In the genomic region with DNA sequence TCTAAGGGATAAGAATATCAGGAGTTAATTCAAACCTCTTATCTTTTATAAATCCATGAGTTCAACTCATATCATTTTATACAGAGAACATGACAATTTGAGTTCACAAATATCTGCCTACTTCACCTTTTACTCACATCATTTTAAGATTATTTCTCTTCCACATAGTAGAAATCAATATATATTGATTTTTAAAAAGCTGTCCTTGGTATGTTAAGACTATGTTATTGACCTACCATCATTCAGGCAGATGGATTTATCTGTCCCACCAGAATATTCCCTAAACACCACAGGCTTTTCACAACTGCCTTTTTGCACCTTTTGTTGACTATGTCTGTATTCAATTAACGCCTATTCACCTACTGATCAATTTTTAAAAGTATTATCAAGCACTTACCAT, we compare ENCODE assay signal across 28 cellular contexts. TPM values are rescaled to one million over a fixed set of nuclear protein-coding genes. Genes with fewer than 3 reads are reported as not detected.
DNase-seq lines count a peak whose midpoint lies in the region; ATAC-seq, FAIRE-seq and TF ChIP-seq lines count a peak whose summit lies in the region.
"Had no signal": no experiment of that assay in that cellular context is flagged by ENCODE, and none has a peak within 500 bp of the region (broad histone marks: within the 10 kb centered on the region; RNA-seq: fewer than 3 reads in every experiment).

No MANE protein-coding gene starts in this region.

- H3K9me2 ChIP-seq in OCI-LY1 (ENCODE audit: low read depth, low read length): no peaks in the 10 kb centered on the region

- no peak for TF ChIP-seq RAD21 in GM12878 (IDR thresholded peaks at IDR 0.05; ENCODE audit: insufficient read depth, low read depth, low read length)

- intact Hi-C loops in CD4-positive, alpha-beta T cell (cut with DNase I, micrococcal nuclease): no loop called here
- intact Hi-C loops in GM12878 (cut with micrococcal nuclease; ENCODE audit: unreplicated experiment): loop anchor here (5.0 kb wide), 1 partner anchor 94 kb away; no protein-coding TSS in a partner anchor

- H3K27me3 ChIP-seq in CD4-positive, alpha-beta T cell (ENCODE audit: control insufficient read depth, insufficient read depth, low read length): no peaks in the 10 kb centered on the region
- no peaks in the 10 kb centered on the region for H3K27me3 ChIP-seq in OCI-LY1 (ENCODE audit: insufficient read depth, low read length)
- H3K27me3 ChIP-seq in GM12878 (replicated peaks in 1 of 2; ENCODE audit: control insufficient read depth in 2 of 2, insufficient read depth in 2 of 2, low read length in 1 of 2): no peaks in the 10 kb centered on the region
- H3K27me3 ChIP-seq: BE2C, SJCRH30 had no signal

- H3K9ac ChIP-seq in OCI-LY1 (ENCODE audit: low read length) (peak overlapping the region; percentile 51), GM12878 (ENCODE audit: control insufficient read depth, insufficient read depth, low read length) (no peak overlapping the region)
- H3K9ac ChIP-seq: GM23248, KMS-11 had no signal

- no peak for TF ChIP-seq CTCF in CD4-positive, alpha-beta T cell (IDR thresholded peaks at IDR 0.05)
- TF ChIP-seq CTCF in OCI-LY1 (IDR thresholded peaks at IDR 0.05; ENCODE audit: low read length) (no peak), GM12878 (IDR thresholded peaks at IDR 0.05 in 2 of 3, conservative IDR thresholded peaks at IDR 0.05 in 1 of 3; ENCODE audit: control insufficient read depth in 2 of 3, extremely low read depth in 1 of 3, insufficient read depth in 1 of 3, low read depth in 3 of 3, low read length in 3 of 3) (no peak), progenitor cell of endocrine pancreas (IDR thresholded peaks at IDR 0.05; ENCODE audit: unreplicated experiment) (no peak)

- FAIRE-seq in GM12878 (lab: Jason Lieb, UNC): no peak
- FAIRE-seq: A204.1, RCC 7860 had no signal

- H3K36me3 Mint-ChIP-seq in CD4-positive, alpha-beta T cell (ENCODE audit: low read depth): peaks cover 88% of the 10 kb centered on the region
- H3K36me3 Mint-ChIP-seq in progenitor cell of endocrine pancreas (ENCODE audit: insufficient read depth): peaks cover 35% of the 10 kb centered on the region

- H3K27ac ChIP-seq in CD4-positive, alpha-beta T cell (ENCODE audit: low read depth, low read length): no peak overlapping the region
- H3K27ac ChIP-seq in OCI-LY1 (ENCODE audit: low read depth, low read length, poor library complexity, severe bottlenecking) (peak overlapping the region; percentile 97), GM12878 (ENCODE audit: control insufficient read depth, insufficient read depth) (peak overlapping the region; percentile 94; the same call in 1 of the 2 replicates)
- H3K27ac ChIP-seq: GM23248, HL-60, KMS-11, SJCRH30 had no signal

- H3K4me3 ChIP-seq in OCI-LY1 (ENCODE audit: low read depth, low read length, poor library complexity, severe bottlenecking) (peak overlapping the region; percentile 53), GM12878 (no peak overlapping the region)
- H3K4me3 ChIP-seq: GM23248, HAP-1, SJCRH30 had no signal

- SMC1A ChIA-PET in GM12878 (lab: Charles Lee; ENCODE audit: uncharacterized antibody, unreplicated experiment): interaction anchor here (0.6 to 4.1 kb wide), 17 partner anchors 9 to 97 kb away, joined by 3 to 42 read pairs (median 6); partner anchors contain the start of genes CEPT1 and DRAM2

- RAD21 ChIA-PET in GM12878 (lab: Charles Lee; ENCODE audit: unreplicated experiment): interaction anchor here (1.1 to 3.7 kb wide), 7 partner anchors 15 to 97 kb away, joined by 5 to 35 read pairs (median 8); partner anchors contain the start of genes CEPT1 and DRAM2

- no TSS peak for BruUV-seq in GM12878 (replicated peaks; lab: Mats Ljungman, UMichigan)

- H3K4me2 ChIP-seq in OCI-LY1 (ENCODE audit: low read length): peak overlapping the region; percentile 63
- 0 out of 2 replicates have a peak overlapping the region, but pooled peaks have one; percentile 60 for H3K4me2 ChIP-seq in GM12878 (ENCODE audit: control insufficient read depth, insufficient read depth)
- H3K4me2 ChIP-seq: KMS-11 had no signal

- in situ Hi-C loops in GM12878 (cut with MboI): no loop called here

- H4K20me1 ChIP-seq in OCI-LY1 (ENCODE audit: insufficient read depth, low read length) (no peaks in the 10 kb centered on the region), GM12878 (ENCODE audit: control insufficient read depth, insufficient read depth) (no peaks in the 10 kb centered on the region)

- H3K27me3 Mint-ChIP-seq in CD4-positive, alpha-beta T cell: no peaks in the 10 kb centered on the region
- H3K27me3 Mint-ChIP-seq in progenitor cell of endocrine pancreas: no peaks in the 10 kb centered on the region
- no peaks in the 10 kb centered on the region for H3K27me3 Mint-ChIP-seq in stimulated activated naive CD8-positive, alpha-beta T cell treated with anti-CD3 and anti-CD28 coated beads, Interleukin-15, amount 100 ng/mL, for 72 hours
- H3K27me3 Mint-ChIP-seq: CD4-positive, CD25-positive, alpha-beta regulatory T cell had no signal

- H3K4me1 Mint-ChIP-seq in CD4-positive, alpha-beta T cell (ENCODE audit: low read depth): peaks cover 43% of the 10 kb centered on the region
- peaks cover 17% of the 10 kb centered on the region for H3K4me1 Mint-ChIP-seq in progenitor cell of endocrine pancreas (ENCODE audit: low read depth)
- H3K4me1 Mint-ChIP-seq in stimulated activated naive CD8-positive, alpha-beta T cell treated with anti-CD3 and anti-CD28 coated beads, Interleukin-15, amount 100 ng/mL, for 72 hours: peaks cover 27% of the 10 kb centered on the region

- H3K27ac Mint-ChIP-seq in CD4-positive, alpha-beta T cell: peak overlapping the region; percentile 16
- peak overlapping the region; percentile 5 for H3K27ac Mint-ChIP-seq in progenitor cell of endocrine pancreas
- no peak overlapping the region for H3K27ac Mint-ChIP-seq in stimulated activated naive CD8-positive, alpha-beta T cell treated with anti-CD3 and anti-CD28 coated beads, Interleukin-15, amount 100 ng/mL, for 72 hours

- H3K9me3 Mint-ChIP-seq in CD4-positive, alpha-beta T cell: no peaks in the 10 kb centered on the region
- peaks cover 3% of the 10 kb centered on the region for H3K9me3 Mint-ChIP-seq in progenitor cell of endocrine pancreas (ENCODE audit: low read depth)
- H3K9me3 Mint-ChIP-seq in stimulated activated naive CD8-positive, alpha-beta T cell treated with anti-CD3 and anti-CD28 coated beads, Interleukin-15, amount 100 ng/mL, for 72 hours: no peaks in the 10 kb centered on the region
- H3K9me3 Mint-ChIP-seq: CD4-positive, CD25-positive, alpha-beta regulatory T cell had no signal

- H3K9me3 ChIP-seq in CD4-positive, alpha-beta T cell (ENCODE audit: control insufficient read depth, low read length): no peaks in the 10 kb centered on the region
- no peaks in the 10 kb centered on the region for H3K9me3 ChIP-seq in OCI-LY1 (ENCODE audit: low read length)
- no peaks in the 10 kb centered on the region for H3K9me3 ChIP-seq in GM12878 (replicated peaks; ENCODE audit: control insufficient read depth, insufficient read depth, low read length)
- H3K9me3 ChIP-seq: BE2C, HAP-1, SJCRH30 had no signal

- no peak overlapping the region for H3K4me3 Mint-ChIP-seq in CD4-positive, alpha-beta T cell
- no peak overlapping the region for H3K4me3 Mint-ChIP-seq in progenitor cell of endocrine pancreas (ENCODE audit: low read depth)
- H3K4me3 Mint-ChIP-seq in stimulated activated naive CD8-positive, alpha-beta T cell treated with anti-CD3 and anti-CD28 coated beads, Interleukin-15, amount 100 ng/mL, for 72 hours: no peak overlapping the region
- H3K4me3 Mint-ChIP-seq: CD4-positive, CD25-positive, alpha-beta regulatory T cell had no signal

- no peak for DNase-seq in CD4-positive, alpha-beta T cell
- DNase-seq in GM12878 (ENCODE audit: low read depth, low spot score): no peak
- no peak for DNase-seq in progenitor cell of endocrine pancreas (ENCODE audit: low spot score, unreplicated experiment)
- no peak for DNase-seq in AML-193 (lab: John Stamatoyannopoulos, UW)
- DNase-seq in stimulated activated naive CD8-positive, alpha-beta T cell treated with anti-CD3 and anti-CD28 coated beads, Interleukin-15, Interleukin-2, amounts not matched to agents 100 U/mL and 50 U/mL, for 24 hours: no peak
- no peak for DNase-seq in stimulated activated naive CD8-positive, alpha-beta T cell treated with anti-CD3 and anti-CD28 coated beads, Interleukin-15, amount 100 ng/mL, for 72 hours
- DNase-seq: BE2C; CD4-positive, CD25-positive, alpha-beta regulatory T cell; COR-L47; DMS 273 treated with DMSO at 0.1 percent for 48 hours; DMS79 treated with DMSO at 0.1 percent for 48 hours; GM23248; NCI-H1105; NCI-H146; NCI-H2029; NCI-H226; NCI-H510A treated with DMSO at 0.1 percent for 48 hours; NCI-H748 treated with DMSO at 0.1 percent for 48 hours; NK-92 treated with Interleukin-12 subunit alpha and Interleukin-12 subunit beta, amount 100 ng/mL, for 24 hours; OCI-M1; SJCRH30 had no signal

- TF ChIP-seq EP300 in GM12878 (IDR thresholded peaks at IDR 0.05; ENCODE audit: borderline replicate concordance in 1 of 2, control insufficient read depth in 1 of 2, low read depth in 2 of 2, low read length in 2 of 2): no peak

- CTCF ChIA-PET in CD4-positive, alpha-beta T cell (lab: Charles Lee): interaction anchor here (1.7 kb wide), 1 partner anchor 96 kb away, joined by 3 read pairs; no protein-coding TSS in a partner anchor
- CTCF ChIA-PET in GM12878 (lab: Yijun Ruan, JAX): interaction anchor here (0.6 to 2.7 kb wide), 8 partner anchors 10 to 712 kb away, joined by 3 to 11 read pairs (median 3); no protein-coding TSS in a partner anchor

- WGBS in GM12878 (ENCODE audit: insufficient coverage, insufficient replicate concordance, low lambda C conversion rate, missing lambda C conversion rate): 100% methylated on average over 1 of the region's 1 CpG

- POLR2A ChIA-PET in CD4-positive, alpha-beta T cell (lab: Charles Lee): no interaction called here
- POLR2A ChIA-PET in GM12878 (lab: Charles Lee): interaction anchor here (1.2 to 2.3 kb wide), 3 partner anchors 14 to 66 kb away, joined by 3 to 20 read pairs (median 3); partner anchors contain the start of genes CEPT1 and DRAM2

- no peak for TF ChIP-seq POLR2A in GM12878 (IDR thresholded peaks at IDR 0.05; ENCODE audit: low read depth, low read length)

- no peak for ATAC-seq in CD4-positive, alpha-beta T cell (ENCODE audit: poor library complexity)
- ATAC-seq in GM12878 (no peak), GM21528 (IDR thresholded peaks at IDR 0.05; ENCODE audit: low FRiP score, unreplicated experiment) (no peak)
- ATAC-seq in stimulated activated naive CD8-positive, alpha-beta T cell treated with anti-CD3 and anti-CD28 coated beads, Interleukin-15, Interleukin-2, amounts not matched to agents 100 U/mL and 50 U/mL, for 24 hours: no peak
- no peak for ATAC-seq in stimulated activated naive CD8-positive, alpha-beta T cell treated with anti-CD3 and anti-CD28 coated beads, Interleukin-15, amount 100 ng/mL, for 72 hours

- H3K36me3 ChIP-seq in OCI-LY1 (ENCODE audit: insufficient read depth, low read length) (peaks cover 71% of the 10 kb centered on the region), GM12878 (ENCODE audit: control insufficient read depth in 2 of 2, insufficient read depth in 2 of 2, low read length in 1 of 2) (peaks cover 0 to 29% of the 10 kb centered on the region in 2 experiments; a peak in 2 of 4 replicates)

- H3K4me1 ChIP-seq in OCI-LY1 (ENCODE audit: insufficient read depth, low read length, severe bottlenecking) (peaks cover 52% of the 10 kb centered on the region), GM12878 (ENCODE audit: control insufficient read depth, insufficient read depth, low read length) (peaks cover 26% of the 10 kb centered on the region)
- H3K4me1 ChIP-seq: BE2C, SJCRH30 had no signal

- peaks cover 19% of the 10 kb centered on the region for H3F3A ChIP-seq in OCI-LY1 (ENCODE audit: insufficient read depth, low read length)

- H2AFZ ChIP-seq in OCI-LY1 (ENCODE audit: low read length) (no peak overlapping the region), GM12878 (ENCODE audit: control insufficient read depth, low read depth, low read length) (no peak overlapping the region)
- H2AFZ ChIP-seq: GM23248 had no signal

- H3K79me2 ChIP-seq in OCI-LY1 (ENCODE audit: insufficient read depth, low read length): peaks cover 10% of the 10 kb centered on the region
- peaks cover 7% of the 10 kb centered on the region for H3K79me2 ChIP-seq in GM12878 (ENCODE audit: control insufficient read depth, insufficient read depth, low read length)

RNA-seq across cellular contexts. Expression of gene DRAM2, which starts 13.5 kb away (rescaled TPM):
- 10 to 100 TPM; 35.7 to 38.7 TPM for total RNA-seq in CD4-positive, alpha-beta T cell
- total RNA-seq in GM12878 (2013; cell fraction: nucleolus; rRNA removed): 151 and 152 TPM in 2 replicates
- 76.0 and 80.9 TPM in 2 replicates for total RNA-seq in GM12878 (2014; rRNA removed)
- 56.6 and 60.3 TPM in 2 replicates for total RNA-seq in GM12878 (2014; rRNA removed; fragmentation: Illumina TruSeq; extraction: Trizol)
- 39.1 and 45.3 TPM in 2 replicates for total RNA-seq in GM12878 (2021)
- 76.4 TPM for polyA plus RNA-seq in GM12878 (2011; ENCODE audit: low read depth)
- 229 and 281 TPM in 2 replicates for polyA plus RNA-seq in GM12878 (2011; rRNA removed)
- 79.5 and 115 TPM in 2 replicates for polyA plus RNA-seq in GM12878 (2011; cell fraction: cytosol; rRNA removed)
- polyA plus RNA-seq in GM12878 (2011; cell fraction: nucleus; rRNA removed): 93.3 and 138 TPM in 2 replicates
- 82.7 and 135 TPM in 2 replicates for polyA plus RNA-seq in GM12878 (2012)
- polyA plus RNA-seq in GM12878 (2014; fragmentation: Illumina TruSeq; extraction: Trizol): 82.8 and 106 TPM in 2 replicates
- polyA plus RNA-seq in GM12878 (2014; fragmentation: Nextera tagmentation; extraction: Ambion mirVana): 100 to 1,000 TPM in 1 of 2 experiments, 10 to 100 TPM in 1; 88.3 to 146 TPM
- polyA plus RNA-seq in GM12878 (2014; rRNA removed): 64.1 and 88.0 TPM in 2 replicates
- polyA plus RNA-seq in GM12878 (2016; fragmentation: Nextera tagmentation; extraction: Ambion mirVana): 10 to 100 TPM; 57.7 to 58.4 TPM
- 81.4 and 133 TPM in 2 replicates for polyA minus RNA-seq in GM12878 (2011; rRNA and poly(A)+ RNA removed)
- polyA minus RNA-seq in GM12878 (2011; cell fraction: cytosol; rRNA and poly(A)+ RNA removed): 14.7 and 17.9 TPM in 2 replicates
- polyA minus RNA-seq in GM12878 (2011; cell fraction: nucleus; rRNA and poly(A)+ RNA removed): 27.7 and 29.8 TPM in 2 replicates
- total RNA-seq in progenitor cell of endocrine pancreas: 34.4 and 35.4 TPM in 2 replicates

RNA-seq across cellular contexts. Expression of gene CEPT1, which starts 13.7 kb away (rescaled TPM):
- total RNA-seq in CD4-positive, alpha-beta T cell: 10 to 100 TPM; 25.0 to 27.2 TPM
- total RNA-seq in GM12878 (2013; cell fraction: nucleolus; rRNA removed): 342 and 348 TPM in 2 replicates
- 56.0 and 70.0 TPM in 2 replicates for total RNA-seq in GM12878 (2014; rRNA removed)
- total RNA-seq in GM12878 (2014; rRNA removed; fragmentation: Illumina TruSeq; extraction: Trizol): 67.5 and 68.8 TPM in 2 replicates
- total RNA-seq in GM12878 (2021): 51.8 and 53.6 TPM in 2 replicates
- polyA plus RNA-seq in GM12878 (2011; ENCODE audit: low read depth): 23.6 TPM
- 77.9 and 125 TPM in 2 replicates for polyA plus RNA-seq in GM12878 (2011; rRNA removed)
- 25.7 and 33.4 TPM in 2 replicates for polyA plus RNA-seq in GM12878 (2011; cell fraction: cytosol; rRNA removed)
- 40.1 and 49.8 TPM in 2 replicates for polyA plus RNA-seq in GM12878 (2011; cell fraction: nucleus; rRNA removed)
- 31.1 and 54.5 TPM in 2 replicates for polyA plus RNA-seq in GM12878 (2012)
- 60.1 and 83.5 TPM in 2 replicates for polyA plus RNA-seq in GM12878 (2014; fragmentation: Illumina TruSeq; extraction: Trizol)
- polyA plus RNA-seq in GM12878 (2014; fragmentation: Nextera tagmentation; extraction: Ambion mirVana): 10 to 100 TPM; 29.4 to 55.5 TPM
- polyA plus RNA-seq in GM12878 (2014; rRNA removed): 42.4 and 52.7 TPM in 2 replicates
- polyA plus RNA-seq in GM12878 (2016; fragmentation: Nextera tagmentation; extraction: Ambion mirVana): 10 to 100 TPM; 53.1 to 54.1 TPM
- polyA minus RNA-seq in GM12878 (2011; rRNA and poly(A)+ RNA removed): 71.9 and 97.9 TPM in 2 replicates
- polyA minus RNA-seq in GM12878 (2011; cell fraction: cytosol; rRNA and poly(A)+ RNA removed): 19.6 and 21.8 TPM in 2 replicates
- 43.4 and 48.7 TPM in 2 replicates for polyA minus RNA-seq in GM12878 (2011; cell fraction: nucleus; rRNA and poly(A)+ RNA removed)
- 35.6 and 41.1 TPM in 2 replicates for total RNA-seq in progenitor cell of endocrine pancreas

Comparison
In these comparisons a context has a peak if more than half of its experiments do, and no peak if none do; other contexts are left out.
1. H3K27ac Mint-ChIP-seq: peak in CD4-positive, alpha-beta T cell (single experiment) and progenitor cell of endocrine pancreas (single experiment); none in stimulated activated naive CD8-positive, alpha-beta T cell treated with anti-CD3 and anti-CD28 coated beads, Interleukin-15, amount 100 ng/mL, for 72 hours (0 of 2).